16 cellular contexts compared by ENCODE assay signal in the genomic region with DNA sequence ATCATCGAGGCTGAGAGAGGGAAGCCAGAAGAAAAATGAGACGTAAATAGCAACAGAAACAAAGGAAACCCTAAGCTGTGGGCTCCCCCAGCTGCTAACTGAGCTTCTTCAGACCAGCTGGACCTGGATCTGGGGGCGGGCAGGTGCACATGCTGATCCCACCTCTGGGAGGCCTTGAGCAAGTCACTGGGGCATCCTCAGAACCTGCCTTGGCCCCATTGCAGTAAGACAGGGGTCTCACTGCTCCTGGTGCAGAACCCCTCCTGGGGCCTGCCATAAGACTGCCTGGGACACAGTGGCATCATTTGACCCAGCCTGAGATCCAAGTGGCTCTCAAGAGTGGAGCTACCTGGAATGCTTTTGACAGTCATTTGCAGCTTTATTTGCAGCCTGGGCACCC.
"Had no signal": no experiment of that assay in that cellular context is flagged by ENCODE, and none has a peak within 500 bp of the region (broad histone marks: within the 10 kb centered on the region; RNA-seq: fewer than 3 reads in every experiment).

No MANE protein-coding gene starts in this region.

- H3K27me3 Mint-ChIP-seq: stimulated activated memory B cell treated with anti-CD40 and anti-IgM and Interleukin-4, amounts not matched to agents 10 μg/mL and 1 μg/mL and 100 μg/mL, for 72 hours; T-cell had no signal

- H3K4me1 ChIP-seq: body of pancreas had no signal

- H3K4me3 Mint-ChIP-seq: nephron progenitor cell; stimulated activated memory B cell treated with anti-CD40 and anti-IgM and Interleukin-4, amounts not matched to agents 10 μg/mL and 1 μg/mL and 100 μg/mL, for 72 hours; T-cell had no signal

- H3K4me1 Mint-ChIP-seq: nephron progenitor cell; stimulated activated memory B cell treated with anti-CD40 and anti-IgM and Interleukin-4, amounts not matched to agents 10 μg/mL and 1 μg/mL and 100 μg/mL, for 72 hours; T-cell had no signal

- DNase-seq: activated CD4-positive, alpha-beta T cell treated with anti-CD3 and anti-CD28 coated beads, Interleukin-2, amount 50 U/mL, for 48 hours; activated CD4-positive, CD25-positive, alpha-beta regulatory T cell treated with anti-CD3 and anti-CD28 coated beads, Interleukin-2, amount 50 U/mL, for 72 hours; activated gamma-delta T cell treated with Interleukin-2 at 50 U/mL for 16 hours; activated T-cell treated with anti-CD3 and anti-CD28 coated beads, Interleukin-2, amount 50 U/mL, for 48 hours; amygdala; central memory CD4-positive, alpha-beta T cell; effector memory CD4-positive, alpha-beta T cell; foreskin fibroblast; hypothalamus; nephron progenitor cell; SK-N-SH; T-helper 9 cell had no signal

- H3K9me3 ChIP-seq: body of pancreas, SK-N-SH had no signal

- ATAC-seq: body of pancreas; stimulated activated memory B cell treated with anti-CD40 and anti-IgM and Interleukin-4, amounts not matched to agents 10 μg/mL and 1 μg/mL and 100 μg/mL, for 72 hours; T-cell had no signal

- H3K27ac ChIP-seq: body of pancreas, coronary artery had no signal

- H3K27ac Mint-ChIP-seq: nephron progenitor cell; stimulated activated memory B cell treated with anti-CD40 and anti-IgM and Interleukin-4, amounts not matched to agents 10 μg/mL and 1 μg/mL and 100 μg/mL, for 72 hours; T-cell had no signal

- H3K27me3 ChIP-seq: body of pancreas had no signal

- H3K4me3 ChIP-seq: body of pancreas, coronary artery had no signal

- H3K9me3 Mint-ChIP-seq: nephron progenitor cell; stimulated activated memory B cell treated with anti-CD40 and anti-IgM and Interleukin-4, amounts not matched to agents 10 μg/mL and 1 μg/mL and 100 μg/mL, for 72 hours; T-cell had no signal
